In the genomic region with DNA sequence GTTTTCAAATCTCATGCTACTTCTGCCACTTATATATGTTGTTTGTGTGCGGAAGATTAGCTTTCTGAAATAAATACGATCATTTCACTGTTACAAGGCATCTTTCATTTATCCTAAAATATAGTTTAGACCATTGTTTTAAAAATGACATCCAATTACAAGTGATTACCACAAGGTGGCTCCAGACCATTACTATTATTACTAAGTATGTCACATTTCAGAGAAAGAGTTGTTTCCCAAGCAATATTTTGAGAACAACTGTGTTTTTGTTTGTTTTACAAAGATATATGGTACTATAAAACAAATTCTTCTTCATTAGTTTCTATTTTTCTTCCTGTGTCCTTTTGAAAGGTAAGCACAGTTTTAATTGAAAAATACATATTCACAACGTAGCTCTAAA, we compare ENCODE assay signal across 9 cellular contexts.
DNase-seq lines count a peak whose midpoint lies in the region; ATAC-seq and TF ChIP-seq lines count a peak whose summit lies in the region.
"Had no signal": no experiment of that assay in that cellular context is flagged by ENCODE, and none has a peak within 500 bp of the region (broad histone marks: within the 10 kb centered on the region; RNA-seq: fewer than 3 reads in every experiment).

No MANE protein-coding gene starts in this region.

- H3K27ac Mint-ChIP-seq in brain: no peak overlapping the region

- peaks cover 29% of the 10 kb centered on the region for H3K4me1 Mint-ChIP-seq in brain
- H3K4me1 Mint-ChIP-seq: central memory CD8-positive, alpha-beta T cell had no signal

- H3K9me3 ChIP-seq in left ventricle myocardium inferior (replicated peaks) (no peaks in the 10 kb centered on the region), lower lobe of right lung (no peaks in the 10 kb centered on the region)
- H3K9me3 ChIP-seq in effector memory CD4-positive, alpha-beta T cell (ENCODE audit: control insufficient read depth, low read length): no peaks in the 10 kb centered on the region

- peaks cover 4% of the 10 kb centered on the region for H3K27me3 Mint-ChIP-seq in brain

- H3K36me3 Mint-ChIP-seq in brain: no peaks in the 10 kb centered on the region

- no peaks in the 10 kb centered on the region for H3K9me3 Mint-ChIP-seq in brain
- H3K9me3 Mint-ChIP-seq: central memory CD8-positive, alpha-beta T cell had no signal

- H3K27ac ChIP-seq in left ventricle myocardium inferior (replicated peaks) (no peak overlapping the region), lower lobe of right lung (no peak overlapping the region)
- no peak overlapping the region for H3K27ac ChIP-seq in effector memory CD4-positive, alpha-beta T cell (ENCODE audit: insufficient read depth, low read length, poor library complexity, severe bottlenecking)

- TF ChIP-seq CTCF in left ventricle myocardium inferior (IDR thresholded peaks at IDR 0.05; ENCODE audit: borderline replicate concordance) (peak; percentile 73), brain (conservative IDR thresholded peaks at IDR 0.05) (peak; percentile 79 to 86), lower lobe of right lung (IDR thresholded peaks at IDR 0.05) (peak; percentile 63)

- DNase-seq in left ventricle myocardium inferior (no peak), Right ventricle myocardium superior (no peak), MV-4-11 (lab: John Stamatoyannopoulos, UW) (peak; percentile 32), lower lobe of right lung (no peak), HPDE6-E6E7 (ENCODE audit: extremely low spot score) (no peak), NCI-H1092 (lab: John Stamatoyannopoulos, UW) (no peak)
- DNase-seq in effector memory CD4-positive, alpha-beta T cell: no peak

- no peak for ATAC-seq in Right ventricle myocardium superior (ENCODE audit: poor library complexity)
- no peak for ATAC-seq in lower lobe of right lung

- H3K36me3 ChIP-seq in left ventricle myocardium inferior (no peaks in the 10 kb centered on the region), lower lobe of right lung (no peaks in the 10 kb centered on the region)
- no peaks in the 10 kb centered on the region for H3K36me3 ChIP-seq in effector memory CD4-positive, alpha-beta T cell (ENCODE audit: control insufficient read depth, insufficient read depth, low read length)

- H3K27me3 ChIP-seq in left ventricle myocardium inferior (ENCODE audit: low read depth): peaks cover 18% of the 10 kb centered on the region
- no peaks in the 10 kb centered on the region for H3K27me3 ChIP-seq in lower lobe of right lung (ENCODE audit: low read depth)
- no peaks in the 10 kb centered on the region for H3K27me3 ChIP-seq in effector memory CD4-positive, alpha-beta T cell (replicated peaks; ENCODE audit: control insufficient read depth, insufficient read depth, low read length, poor library complexity, severe bottlenecking)

- H3K4me3 ChIP-seq in left ventricle myocardium inferior (no peak overlapping the region), lower lobe of right lung (no peak overlapping the region)
- H3K4me3 ChIP-seq in effector memory CD4-positive, alpha-beta T cell (ENCODE audit: insufficient read depth, low read depth, low read length, poor library complexity, severe bottlenecking): no peak overlapping the region

- intact Hi-C loops in left ventricle myocardium inferior (cut with micrococcal nuclease): no loop called here
- intact Hi-C loops in Right ventricle myocardium superior (cut with DNase I): no loop called here
- intact Hi-C loops in lower lobe of right lung (cut with DNase I): no loop called here

- H3K4me1 ChIP-seq in left ventricle myocardium inferior (peaks cover 18% of the 10 kb centered on the region), lower lobe of right lung (no peaks in the 10 kb centered on the region)
- H3K4me1 ChIP-seq in effector memory CD4-positive, alpha-beta T cell (ENCODE audit: control insufficient read depth, insufficient read depth, low read length, poor library complexity, severe bottlenecking): no peaks in the 10 kb centered on the region

- no peak overlapping the region for H3K4me3 Mint-ChIP-seq in brain
- H3K4me3 Mint-ChIP-seq: central memory CD8-positive, alpha-beta T cell had no signal
